In genomic region chr6:52984247-52984646, GRCh38 we compare ENCODE assay signal across 9 cellular contexts. TPM values are rescaled to one million over a fixed set of nuclear protein-coding genes. Genes with fewer than 3 reads are reported as not detected.
DNase-seq lines count a peak whose midpoint lies in the region; ATAC-seq, FAIRE-seq and TF ChIP-seq lines count a peak whose summit lies in the region.
"Had no signal": no experiment of that assay in that cellular context is flagged by ENCODE, and none has a peak within 500 bp of the region (broad histone marks: within the 10 kb centered on the region; RNA-seq: fewer than 3 reads in every experiment).

No MANE protein-coding gene starts in this region.

- peak; percentile 52 for FAIRE-seq in H54 (lab: Jason Lieb, UNC)

- no peak for TF ChIP-seq CTCF in SK-N-SH (IDR thresholded peaks at IDR 0.05)
- no peak for TF ChIP-seq CTCF in left lung (IDR thresholded peaks at IDR 0.05)

- TF ChIP-seq EP300 in SK-N-SH (IDR thresholded peaks at IDR 0.05; ENCODE audit: borderline replicate concordance in 1 of 2, low read depth in 1 of 2, low read length in 1 of 2), result no peak

- H3K9me2 ChIP-seq in SK-N-SH, result no peaks in the 10 kb centered on the region

- H3K4me1 Mint-ChIP-seq in immature natural killer cell, result peaks cover 31 to 39% of the 10 kb centered on the region in 2 donors

- H3K4me3 Mint-ChIP-seq in immature natural killer cell, result peak overlapping the region; percentile 67 to 77 (median 71)

- H3K4me3 ChIP-seq in SK-N-SH (ENCODE audit: low read depth in 2 of 2, low read length in 1 of 2), result no peak overlapping the region
- no peak overlapping the region for H3K4me3 ChIP-seq in left lung
- H3K4me3 ChIP-seq: skin epidermis had no signal

- H3K27me3 ChIP-seq in SK-N-SH (ENCODE audit: insufficient read depth), result no peaks in the 10 kb centered on the region
- no peaks in the 10 kb centered on the region for H3K27me3 ChIP-seq in left lung

- no peaks in the 10 kb centered on the region for H3K9me3 Mint-ChIP-seq in immature natural killer cell

- POLR2A ChIA-PET in SK-N-SH (lab: Yijun Ruan, JAX), result no interaction called here

- H3K9me3 ChIP-seq in SK-N-SH, result no peaks in the 10 kb centered on the region
- H3K9me3 ChIP-seq in left lung, result no peaks in the 10 kb centered on the region

- peak overlapping the region in 3 of 6 donors; percentile 1 to 29 (median 6) for H3K27ac Mint-ChIP-seq in immature natural killer cell

- TF ChIP-seq RAD21 in SK-N-SH (IDR thresholded peaks at IDR 0.05; ENCODE audit: low read length), result no peak

- no peaks in the 10 kb centered on the region for H3K79me2 ChIP-seq in SK-N-SH (ENCODE audit: insufficient read depth)

- H3K9ac ChIP-seq in SK-N-SH, result no peak overlapping the region

- H3K27me3 Mint-ChIP-seq in immature natural killer cell (ENCODE audit: low read depth in 3 of 3), result peaks cover 8 to 17% (median 14%) of the 10 kb centered on the region in 3 donors

- no peaks in the 10 kb centered on the region for H3K4me1 ChIP-seq in SK-N-SH (ENCODE audit: control insufficient read depth in 1 of 2, insufficient read depth in 2 of 2, low read depth in 1 of 2, low read length in 1 of 2)
- no peaks in the 10 kb centered on the region for H3K4me1 ChIP-seq in left lung

- H3K36me3 ChIP-seq in SK-N-SH (replicated peaks in 1 of 2; ENCODE audit: control insufficient read depth in 1 of 2, insufficient read depth in 2 of 2, low read length in 1 of 2) (peaks cover 18 to 32% of the 10 kb centered on the region in 2 experiments), left lung (peaks cover 0 to 27% of the 10 kb centered on the region in 2 donors)

- peaks cover 1 to 15% (median 8%) of the 10 kb centered on the region in 3 donors for H3K36me3 Mint-ChIP-seq in immature natural killer cell

- intact Hi-C loops in left lung (cut with DNase I), result no loop called here

- H3K27ac ChIP-seq in SK-N-SH (ENCODE audit: low read depth in 2 of 2, low read length in 1 of 2) (no peak overlapping the region), left lung (no peak overlapping the region)
- H3K27ac ChIP-seq: skin epidermis had no signal

- ATAC-seq in GM18505 (IDR thresholded peaks at IDR 0.05; ENCODE audit: unreplicated experiment) (peak; percentile 77), left lung (no peak)

- no peaks in the 10 kb centered on the region for H4K20me1 ChIP-seq in SK-N-SH (ENCODE audit: insufficient read depth)

- H2AFZ ChIP-seq in SK-N-SH (ENCODE audit: low read depth), result no peak overlapping the region

- TF ChIP-seq POLR2A in GM18505 (IDR thresholded peaks at IDR 0.05; ENCODE audit: borderline replicate concordance, extremely low read depth, insufficient read depth, insufficient read length) (no peak), H54 (IDR thresholded peaks at IDR 0.05; ENCODE audit: low read depth, low read length) (no peak)

- no peak overlapping the region for H3K4me2 ChIP-seq in SK-N-SH

- no peak for DNase-seq in H54 (ENCODE audit: insufficient read length, low spot score)
- DNase-seq in NOMO-1 (lab: John Stamatoyannopoulos, UW; ENCODE audit: unreplicated experiment in 2 of 2), result peak; percentile 69 to 76
- peak; percentile 72 to 77 (median 76) for DNase-seq in immature natural killer cell
- DNase-seq in SK-N-SH, result no peak
- DNase-seq in left lung, result no peak
- no peak for DNase-seq in foreskin melanocyte
- DNase-seq in NCI-H2227 (lab: John Stamatoyannopoulos, UW; ENCODE audit: unreplicated experiment), result no peak

- 93% methylated on average over 3 of the region's 3 CpGs for WGBS in SK-N-SH (ENCODE audit: low lambda C conversion rate)

- CTCF ChIA-PET in SK-N-SH (lab: Yijun Ruan, JAX), result interaction anchor here (1.3 kb wide), 1 partner anchor 12 kb away, joined by 8 read pairs; no protein-coding TSS in a partner anchor

- H3F3A ChIP-seq in SK-N-SH (replicated peaks; ENCODE audit: insufficient read depth), result no peaks in the 10 kb centered on the region

TF ChIP-seq in SK-N-SH, 30 proteins besides CTCF, POLR2A, EP300 and RAD21:
- TF ChIP-seq PBX3 (IDR thresholded peaks at IDR 0.05), result no peak
- no peak for TF ChIP-seq GABPA (IDR thresholded peaks at IDR 0.05; ENCODE audit: low read depth)
- no peak for TF ChIP-seq TCF12 (IDR thresholded peaks at IDR 0.05)

RNA-seq across cellular contexts. Expression of gene GSTA4, which starts 10.8 kb away (rescaled TPM):
- polyA plus RNA-seq in immature natural killer cell, result 1 to 10 TPM in 2 of 3 donors, not detected in 1; 5.3 to 6.4 TPM
- 28.3 and 34.0 TPM in 2 replicates for polyA plus RNA-seq in SK-N-SH (2012; rRNA removed)
- polyA plus RNA-seq in SK-N-SH (2012; cell fraction: cytosol; rRNA removed), result 36.6 and 45.8 TPM in 2 replicates
- polyA plus RNA-seq in SK-N-SH (2012; cell fraction: nucleus; rRNA removed), result 18.7 and 42.0 TPM in 2 replicates
- 10 to 100 TPM; 49.1 to 63.0 TPM for total RNA-seq in left lung

Comparison
In these comparisons a context has a peak if more than half of its experiments do, and no peak if none do; other contexts are left out.
1. DNase-seq: peak in NOMO-1 (2 of 2) and immature natural killer cell (3 of 3); none in H54 (single experiment), SK-N-SH (single experiment), left lung (0 of 2), foreskin melanocyte (single experiment) and NCI-H2227 (single experiment).